Comparison of ENCODE assay signal across 1 cellular context in the genomic region with DNA sequence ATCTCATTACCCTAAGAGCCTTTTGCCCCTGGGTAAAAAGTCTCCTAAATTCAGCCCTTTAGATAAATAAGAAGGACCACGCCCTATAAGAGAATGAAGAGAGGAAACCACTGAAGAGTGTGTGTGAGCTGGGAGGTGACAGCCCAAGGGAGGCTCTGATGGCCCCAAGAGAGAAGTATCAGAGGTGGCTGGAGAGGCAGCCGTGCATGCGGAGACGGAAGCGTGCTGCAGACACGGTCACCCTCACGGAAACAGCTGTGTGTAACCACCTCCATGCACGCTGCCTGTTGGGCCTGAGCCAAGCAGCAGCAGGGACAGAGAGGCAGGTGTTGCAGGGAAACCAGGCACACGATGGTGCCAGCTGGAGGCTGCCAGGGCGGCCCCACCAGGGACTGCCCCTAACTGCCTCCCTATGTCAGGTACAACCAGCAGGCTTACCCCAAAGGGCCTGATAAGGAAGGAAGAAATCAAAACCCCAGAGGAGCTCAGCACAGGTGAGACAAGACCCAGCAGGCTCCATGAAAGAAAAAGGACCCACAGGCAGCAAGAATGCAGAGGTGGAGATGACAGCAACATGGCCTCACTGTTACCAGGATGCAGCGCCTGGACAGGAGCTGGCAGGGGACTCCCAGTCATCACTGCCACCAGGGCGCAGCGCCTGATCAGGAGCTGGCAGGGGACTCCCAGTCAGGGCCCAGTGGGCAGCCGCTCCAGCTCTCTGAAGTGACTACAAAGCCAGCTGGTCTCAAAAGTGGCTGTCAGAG.
TF ChIP-seq lines count a peak whose summit lies in the region.

No MANE protein-coding gene starts in this region.

TF ChIP-seq in IMR-90, 13 proteins besides CTCF, POLR2A, EP300 and RAD21:
- TF ChIP-seq RFX5 (IDR thresholded peaks at IDR 0.05; ENCODE audit: low read depth, low read length): no peak
- no peak for TF ChIP-seq MAZ (IDR thresholded peaks at IDR 0.05; ENCODE audit: borderline replicate concordance, low read depth, low read length)
- no peak for TF ChIP-seq CHD1 (IDR thresholded peaks at IDR 0.05; ENCODE audit: low read depth, low read length)
- TF ChIP-seq CEBPB (IDR thresholded peaks at IDR 0.05; ENCODE audit: low read depth, low read length): no peak
- TF ChIP-seq FOS (IDR thresholded peaks at IDR 0.05; ENCODE audit: low read depth, low read length): no peak
- no peak for TF ChIP-seq SMC3 (IDR thresholded peaks at IDR 0.05; ENCODE audit: low read depth, low read length)
- no peak for TF ChIP-seq MXI1 (IDR thresholded peaks at IDR 0.05; ENCODE audit: borderline replicate concordance, low read depth, low read length)
- no peak for TF ChIP-seq NFE2L2 (IDR thresholded peaks at IDR 0.05; ENCODE audit: low read depth, low read length)
- TF ChIP-seq, protein P1, sequence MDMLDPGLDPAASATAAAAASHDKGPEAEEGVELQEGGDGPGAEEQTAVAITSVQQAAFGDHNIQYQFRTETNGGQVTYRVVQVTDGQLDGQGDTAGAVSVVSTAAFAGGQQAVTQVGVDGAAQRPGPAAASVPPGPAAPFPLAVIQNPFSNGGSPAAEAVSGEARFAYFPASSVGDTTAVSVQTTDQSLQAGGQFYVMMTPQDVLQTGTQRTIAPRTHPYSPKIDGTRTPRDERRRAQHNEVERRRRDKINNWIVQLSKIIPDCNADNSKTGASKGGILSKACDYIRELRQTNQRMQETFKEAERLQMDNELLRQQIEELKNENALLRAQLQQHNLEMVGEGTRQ (IDR thresholded peaks at IDR 0.05; ENCODE audit: low read depth, low read length): no peak
- no peak for TF ChIP-seq MAFK (IDR thresholded peaks at IDR 0.05; ENCODE audit: low read depth, low read length)
- no peak for TF ChIP-seq RCOR1 (IDR thresholded peaks at IDR 0.05; ENCODE audit: insufficient replicate concordance, low read length)
